Comparison of ENCODE assay signal across 8 cellular contexts in genomic region chr14:104724407-104724980, GRCh38. TPM values are rescaled to one million over a fixed set of nuclear protein-coding genes. Genes with fewer than 3 reads are reported as not detected.
DNase-seq lines count a peak whose midpoint lies in the region; ATAC-seq, FAIRE-seq and TF ChIP-seq lines count a peak whose summit lies in the region.

No MANE protein-coding gene starts in this region.

- ATAC-seq in foreskin keratinocyte, result peak; percentile 4
- peak; percentile 11 to 40 (median 20) for ATAC-seq in pancreas
- ATAC-seq in GM21619 (IDR thresholded peaks at IDR 0.05; ENCODE audit: unreplicated experiment), result no peak

- H3K4me3 Mint-ChIP-seq in activated CD4-positive, alpha-beta memory T cell treated with anti-CD3 and anti-CD28 coated beads, Interleukin-2, amount 10 ng/mL, durations not matched to agents 7 days and 5 days, result peak overlapping the region; percentile 37

- H3K9me3 Mint-ChIP-seq in activated CD4-positive, alpha-beta memory T cell treated with anti-CD3 and anti-CD28 coated beads, Interleukin-2, amount 10 ng/mL, durations not matched to agents 7 days and 5 days, result no peaks in the 10 kb centered on the region

- H3K9me3 ChIP-seq in pancreas, result no peaks in the 10 kb centered on the region

- H3K4me3 ChIP-seq in pancreas, result peak overlapping the region; percentile 60 to 84 (median 72)

- H3K27me3 ChIP-seq in foreskin keratinocyte, result peaks cover 8% of the 10 kb centered on the region
- H3K27me3 ChIP-seq in pancreas, result no peaks in the 10 kb centered on the region

- POLR2A ChIA-PET in activated CD4-positive, alpha-beta memory T cell treated with anti-CD3 and anti-CD28 coated beads, Interleukin-2, amount 10 ng/mL, durations not matched to agents 7 days and 5 days (lab: Charles Lee), result interaction anchor here (0.8 to 5.0 kb wide), 2 partner anchors 28 to 35 kb away, joined by 3 to 29 read pairs; partner anchors contain the start of genes INF2 and SIVA1

- H3K27ac Mint-ChIP-seq in activated CD4-positive, alpha-beta memory T cell treated with anti-CD3 and anti-CD28 coated beads, Interleukin-2, amount 10 ng/mL, durations not matched to agents 7 days and 5 days, result no peak overlapping the region

- H3K36me3 Mint-ChIP-seq in activated CD4-positive, alpha-beta memory T cell treated with anti-CD3 and anti-CD28 coated beads, Interleukin-2, amount 10 ng/mL, durations not matched to agents 7 days and 5 days (ENCODE audit: low read depth), result peaks cover 6% of the 10 kb centered on the region

- H3K4me1 Mint-ChIP-seq in activated CD4-positive, alpha-beta memory T cell treated with anti-CD3 and anti-CD28 coated beads, Interleukin-2, amount 10 ng/mL, durations not matched to agents 7 days and 5 days, result no peaks in the 10 kb centered on the region

- TF ChIP-seq CTCF in foreskin keratinocyte (conservative IDR thresholded peaks at IDR 0.05) (no peak), pancreas (IDR thresholded peaks at IDR 0.05) (no peak)

- H3K36me3 ChIP-seq in pancreas, result no peaks in the 10 kb centered on the region

- FAIRE-seq in pancreas (lab: Jason Lieb, UNC), result no peak

- intact Hi-C loops in pancreas (cut with DNase I), result no loop called here

- H3K27ac ChIP-seq in foreskin keratinocyte, result no peak overlapping the region
- peak overlapping the region in 2 of 4 donors; percentile 26 to 49 for H3K27ac ChIP-seq in pancreas

- CTCF ChIA-PET in activated CD4-positive, alpha-beta memory T cell treated with anti-CD3 and anti-CD28 coated beads, Interleukin-2, amount 10 ng/mL, durations not matched to agents 7 days and 5 days (lab: Charles Lee), result interaction anchor here (3.4 kb wide), 1 partner anchor 28 kb away, joined by 12 read pairs; the partner anchor contains the start of gene SIVA1

- WGBS in pancreas, 2 donors, result 6 to 7% methylated on average over 27 of the region's 27 CpGs

- H3K4me1 ChIP-seq in foreskin keratinocyte, result no peaks in the 10 kb centered on the region
- H3K4me1 ChIP-seq in pancreas, result peaks cover 0 to 3% (median 0%) of the 10 kb centered on the region in 3 donors

- no peaks in the 10 kb centered on the region for H3K27me3 Mint-ChIP-seq in activated CD4-positive, alpha-beta memory T cell treated with anti-CD3 and anti-CD28 coated beads, Interleukin-2, amount 10 ng/mL, durations not matched to agents 7 days and 5 days

- DNase-seq in activated gamma-delta T cell treated with Interleukin-2 at 50 U/mL for 16 hours (peak; percentile 20), activated gamma-delta T cell (lab: John Stamatoyannopoulos, UW) (no peak), foreskin keratinocyte (no peak), pancreas (peak in 4 of 6 donors; percentile 52 to 74 (median 54)), HCEC 1CT (no peak), T-helper 9 cell (no peak)
- DNase-seq in activated CD4-positive, alpha-beta memory T cell treated with anti-CD3 and anti-CD28 coated beads, Interleukin-2, amount 10 ng/mL, durations not matched to agents 7 days and 5 days, result peak; percentile 26

RNA-seq across cellular contexts. Expression of gene ADSS1, which starts 0.5 kb away (rescaled TPM):
- 1 to 10 TPM in 1 of 2 experiments, under 1 TPM in 1; 0.98 to 1.2 TPM for total RNA-seq in activated CD4-positive, alpha-beta memory T cell treated with anti-CD3 and anti-CD28 coated beads, Interleukin-2, amount 10 ng/mL, durations not matched to agents 7 days and 5 days
- total RNA-seq in foreskin keratinocyte (0.63 and 1.2 TPM in 2 replicates), pancreas (1 to 10 TPM; 3.5 to 6.4 (median 5.0) TPM)
- polyA plus RNA-seq in foreskin keratinocyte (0.43 and 1.1 TPM in 2 replicates), pancreas (1 to 10 TPM; 6.7 to 6.8 TPM)

RNA-seq across cellular contexts. Expression of gene SIVA1, which starts 28.5 kb away (rescaled TPM):
- 10 to 100 TPM; 87.0 to 96.2 TPM for total RNA-seq in activated CD4-positive, alpha-beta memory T cell treated with anti-CD3 and anti-CD28 coated beads, Interleukin-2, amount 10 ng/mL, durations not matched to agents 7 days and 5 days
- total RNA-seq in foreskin keratinocyte, result 110 and 114 TPM in 2 replicates
- 182 and 190 TPM in 2 replicates for polyA plus RNA-seq in foreskin keratinocyte
- total RNA-seq in pancreas, result 10 to 100 TPM; 29.1 to 54.6 (median 38.8) TPM
- 100 to 1,000 TPM in 1 of 2 donors, 10 to 100 TPM in 1; 76.3 to 136 TPM for polyA plus RNA-seq in pancreas

RNA-seq across cellular contexts. Expression of gene INF2, which starts 35.1 kb away (rescaled TPM):
- 100 to 1,000 TPM; 120 to 132 TPM for total RNA-seq in activated CD4-positive, alpha-beta memory T cell treated with anti-CD3 and anti-CD28 coated beads, Interleukin-2, amount 10 ng/mL, durations not matched to agents 7 days and 5 days
- total RNA-seq in foreskin keratinocyte, result 82.1 and 94.5 TPM in 2 replicates
- 88.3 and 101 TPM in 2 replicates for polyA plus RNA-seq in foreskin keratinocyte
- 10 to 100 TPM; 20.4 to 41.1 (median 23.0) TPM for total RNA-seq in pancreas
- polyA plus RNA-seq in pancreas, result 10 to 100 TPM; 79.5 to 80.8 TPM

Comparison
In these comparisons a context has a peak if more than half of its experiments do, and no peak if none do; other contexts are left out.
1. DNase-seq: peak in activated gamma-delta T cell treated with Interleukin-2 at 50 U/mL for 16 hours (single experiment), activated CD4-positive, alpha-beta memory T cell treated with anti-CD3 and anti-CD28 coated beads, Interleukin-2, amount 10 ng/mL, durations not matched to agents 7 days and 5 days (single experiment) and pancreas (4 of 6); none in activated gamma-delta T cell (single experiment), foreskin keratinocyte (0 of 2), HCEC 1CT (single experiment) and T-helper 9 cell (single experiment).